In the genomic region with DNA sequence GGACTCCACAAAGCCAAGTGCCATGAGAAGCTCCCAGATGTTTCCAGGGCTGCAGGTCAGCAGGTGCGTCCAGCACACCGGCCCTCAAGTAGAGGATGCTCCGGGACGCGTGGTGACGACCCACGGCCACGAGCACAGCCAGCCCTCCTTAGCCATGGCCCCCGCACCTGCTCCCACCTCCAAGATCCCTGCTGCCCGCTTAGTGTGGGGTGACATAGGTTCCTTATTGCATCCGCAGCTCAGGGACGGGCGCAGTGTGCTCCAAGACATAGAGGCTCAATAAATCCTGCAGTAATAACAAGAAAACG, we compare ENCODE assay signal across 27 cellular contexts.
"Had no signal": no experiment of that assay in that cellular context is flagged by ENCODE, and none has a peak within 500 bp of the region (broad histone marks: within the 10 kb centered on the region; RNA-seq: fewer than 3 reads in every experiment).

No MANE protein-coding gene starts in this region.

- H3K36me3 ChIP-seq: left ventricle myocardium inferior, neural progenitor cell, pancreas, prostate gland, suprapubic skin, thoracic aorta, tibial artery, upper lobe of right lung had no signal

- H3K27me3 ChIP-seq: neural progenitor cell, pancreas, upper lobe of right lung had no signal

- H3K4me3 ChIP-seq: left ventricle myocardium inferior, lung, neural progenitor cell, pancreas, prostate gland, skin epidermis, suprapubic skin, thoracic aorta, tibial artery, upper lobe of right lung had no signal

- H3K36me3 Mint-ChIP-seq: mesothelial cell of epicardium; natural killer cell; neural progenitor cell; stimulated activated effector memory CD8-positive, alpha-beta T cell treated with anti-CD3 and anti-CD28 coated beads, Interleukin-12 subunit alpha, Interleukin-12 subunit beta, amount 100 ng/mL, for 72 hours had no signal

- H2AFZ ChIP-seq: neural progenitor cell had no signal

- H3K9me3 ChIP-seq: left ventricle myocardium inferior, pancreas, prostate gland, suprapubic skin, thoracic aorta, tibial artery, upper lobe of right lung had no signal

- H3K4me3 Mint-ChIP-seq: mesothelial cell of epicardium; naive B cell; natural killer cell; nephron progenitor cell; neural progenitor cell; stimulated activated effector memory CD8-positive, alpha-beta T cell treated with anti-CD3 and anti-CD28 coated beads, Interleukin-12 subunit alpha, Interleukin-12 subunit beta, amount 100 ng/mL, for 72 hours had no signal

- H3K4me1 Mint-ChIP-seq: mesothelial cell of epicardium, naive B cell had no signal

- H3K4me1 ChIP-seq: left ventricle myocardium inferior, pancreas, prostate gland, suprapubic skin, tibial artery, upper lobe of right lung had no signal

- ATAC-seq: natural killer cell; pancreas; right cardiac atrium; sciatic nerve; stimulated activated effector memory CD8-positive, alpha-beta T cell treated with anti-CD3 and anti-CD28 coated beads, Interleukin-12 subunit alpha, Interleukin-12 subunit beta, amount 100 ng/mL, for 72 hours; upper lobe of right lung had no signal

- DNase-seq: hippocampal formation; kidney; left ventricle myocardium inferior; mesendoderm; naive B cell; natural killer cell; nephron progenitor cell; nucleus accumbens; pancreas; right cardiac atrium; stimulated activated CD4-positive, alpha-beta T cell treated with anti-CD3 and anti-CD28 coated beads, Interleukin-12 subunit alpha, Interleukin-12 subunit beta, amount 100 ng/mL, for 4 hours; stimulated activated CD4-positive, alpha-beta T cell treated with anti-CD3 and anti-CD28 coated beads, Interleukin-15, amount 100 ng/mL, for 24 hours; stimulated activated CD4-positive, alpha-beta T cell treated with anti-CD3 and anti-CD28 coated beads, Interleukin-2, amount 100 ng/mL, for 24 hours; stimulated activated CD4-positive, alpha-beta T cell treated with anti-CD3 and anti-CD28 coated beads, Interleukin-4, amount 100 ng/mL, for 1 hour; stimulated activated naive CD4-positive, alpha-beta T cell; trophoblast cell; upper lobe of right lung had no signal

- H3K27ac ChIP-seq: left ventricle myocardium inferior, neural progenitor cell, pancreas, prostate gland, skin epidermis, suprapubic skin, thoracic aorta, tibial artery, upper lobe of right lung had no signal

- H3K4me2 ChIP-seq: neural progenitor cell had no signal

- H3K27ac Mint-ChIP-seq: mesothelial cell of epicardium; natural killer cell; nephron progenitor cell; stimulated activated effector memory CD8-positive, alpha-beta T cell treated with anti-CD3 and anti-CD28 coated beads, Interleukin-12 subunit alpha, Interleukin-12 subunit beta, amount 100 ng/mL, for 72 hours had no signal

- H3K9ac ChIP-seq: neural progenitor cell had no signal

- H3K9me3 Mint-ChIP-seq: mesothelial cell of epicardium; naive B cell; natural killer cell; nephron progenitor cell; neural progenitor cell; stimulated activated effector memory CD8-positive, alpha-beta T cell treated with anti-CD3 and anti-CD28 coated beads, Interleukin-12 subunit alpha, Interleukin-12 subunit beta, amount 100 ng/mL, for 72 hours had no signal
